Comparison of ENCODE assay signal across 1 cellular context in the genomic region with DNA sequence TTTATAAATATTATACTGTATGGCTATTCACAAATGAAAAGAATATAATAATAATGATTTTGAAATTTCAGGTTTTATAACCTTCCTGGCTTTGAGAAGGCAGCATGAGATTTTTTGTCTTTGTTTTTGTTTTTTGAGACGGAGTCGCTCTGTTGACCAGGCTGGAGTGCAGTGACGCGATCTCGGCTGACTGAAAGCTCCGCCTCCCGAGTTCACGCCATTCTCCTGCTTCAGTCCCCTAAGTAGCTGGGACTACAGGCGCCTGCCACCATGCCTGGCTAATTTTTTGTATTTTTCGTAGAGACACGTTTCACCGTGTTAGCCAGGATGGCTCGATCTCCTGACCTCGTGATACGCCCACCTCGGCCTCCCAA.
TF ChIP-seq lines count a peak whose summit lies in the region.

No MANE protein-coding gene starts in this region.

TF ChIP-seq in GM23338, 12 proteins besides CTCF, POLR2A, EP300 and RAD21 (continued from another document):
- TF ChIP-seq, protein P1, sequence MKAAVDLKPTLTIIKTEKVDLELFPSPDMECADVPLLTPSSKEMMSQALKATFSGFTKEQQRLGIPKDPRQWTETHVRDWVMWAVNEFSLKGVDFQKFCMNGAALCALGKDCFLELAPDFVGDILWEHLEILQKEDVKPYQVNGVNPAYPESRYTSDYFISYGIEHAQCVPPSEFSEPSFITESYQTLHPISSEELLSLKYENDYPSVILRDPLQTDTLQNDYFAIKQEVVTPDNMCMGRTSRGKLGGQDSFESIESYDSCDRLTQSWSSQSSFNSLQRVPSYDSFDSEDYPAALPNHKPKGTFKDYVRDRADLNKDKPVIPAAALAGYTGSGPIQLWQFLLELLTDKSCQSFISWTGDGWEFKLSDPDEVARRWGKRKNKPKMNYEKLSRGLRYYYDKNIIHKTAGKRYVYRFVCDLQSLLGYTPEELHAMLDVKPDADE (IDR thresholded peaks at IDR 0.05): no peak
- TF ChIP-seq STAT1 (IDR thresholded peaks at IDR 0.05; ENCODE audit: unreplicated experiment) (no peak), ZNF331 (CRISPR knock-in tag; IDR thresholded peaks at IDR 0.05; ENCODE audit: low read depth) (no peak), NANOG (IDR thresholded peaks at IDR 0.05; ENCODE audit: borderline replicate concordance) (no peak), EZH2 (IDR thresholded peaks at IDR 0.05; ENCODE audit: low read depth, unreplicated experiment) (no peak), ZNF114 (CRISPR knock-in tag; IDR thresholded peaks at IDR 0.05) (no peak), JUNB (IDR thresholded peaks at IDR 0.05; ENCODE audit: unreplicated experiment) (no peak)
